Comparison of ENCODE assay signal across 28 cellular contexts in genomic region chr11:72940417-72940816, GRCh38.
"Had no signal": no experiment of that assay in that cellular context is flagged by ENCODE, and none has a peak within 500 bp of the region (broad histone marks: within the 10 kb centered on the region; RNA-seq: fewer than 3 reads in every experiment).

No MANE protein-coding gene starts in this region.

- H3K4me3 Mint-ChIP-seq: activated CD4-positive, alpha-beta memory T cell treated with anti-CD3 and anti-CD28 coated beads, Interleukin-2, amount 10 ng/mL, durations not matched to agents 7 days and 5 days; activated CD8-positive, alpha-beta memory T cell treated with anti-CD3 and anti-CD28 coated beads, Interleukin-2, amount 10 ng/mL, durations not matched to agents 7 days and 5 days; activated naive CD4-positive, alpha-beta T cell treated with anti-CD3 and anti-CD28 coated beads, Interleukin-2, amount 10 ng/mL, durations not matched to agents 7 days and 5 days; activated naive CD8-positive, alpha-beta T cell; activated naive CD8-positive, alpha-beta T cell treated with anti-CD3 and anti-CD28 coated beads, Interleukin-2, amount 50 U/mL, for 24 hours; brain; IgD-negative memory B cell; T-helper 1 cell treated with Interleukin-12 subunit alpha and Interleukin-12 subunit beta and Interleukin-4 antibody, amounts not matched to agents 30 μg/mL and 1 μg/mL, for 36 hours; T-helper 2 cell treated with Interferon-gamma antibody and Interleukin-4, amounts not matched to agents 5 μg/mL and 100 μg/mL, for 36 hours had no signal

- H3K4me1 ChIP-seq: SJCRH30 had no signal

- DNase-seq: activated CD4-positive, alpha-beta memory T cell treated with anti-CD3 and anti-CD28 coated beads, Interleukin-2, amount 10 ng/mL, durations not matched to agents 7 days and 5 days; activated CD4-positive, alpha-beta T cell treated with anti-CD3 and anti-CD28 coated beads for 48 hours; activated CD8-positive, alpha-beta memory T cell treated with anti-CD3 and anti-CD28 coated beads for 24 hours; activated CD8-positive, alpha-beta memory T cell treated with anti-CD3 and anti-CD28 coated beads, Interleukin-2, amount 10 ng/mL, durations not matched to agents 7 days and 5 days; activated CD8-positive, alpha-beta memory T cell treated with anti-CD3 and anti-CD28 coated beads, Interleukin-2, amount 50 U/mL, for 48 hours; activated effector memory CD4-positive, alpha-beta T cell treated with Interleukin-2 at 50 U/mL for 16 hours; activated naive CD4-positive, alpha-beta T cell treated with anti-CD3 and anti-CD28 coated beads, Interleukin-2, amount 10 ng/mL, durations not matched to agents 7 days and 5 days; activated naive CD8-positive, alpha-beta T cell treated with anti-CD3 and anti-CD28 coated beads, Interleukin-2, amount 50 U/mL, for 24 hours; activated T-cell treated with anti-CD3 and anti-CD28 coated beads, Interleukin-2, amount 50 U/mL, for 48 hours; anterior cingulate cortex; Karpas-422; KBM-7; NCI-H1048; NCI-H1105 treated with DMSO at 0.1 percent for 48 hours; NCI-H1436; NCI-H1694 treated with DMSO at 0.1 percent for 48 hours; NCI-H2029; NCI-H345; NCI-H524 treated with DMSO at 0.1 percent for 48 hours; SJCRH30 had no signal

- H3K27me3 ChIP-seq: SJCRH30 had no signal

- H3K27ac Mint-ChIP-seq: activated CD4-positive, alpha-beta memory T cell treated with anti-CD3 and anti-CD28 coated beads, Interleukin-2, amount 10 ng/mL, durations not matched to agents 7 days and 5 days; activated CD8-positive, alpha-beta memory T cell treated with anti-CD3 and anti-CD28 coated beads, Interleukin-2, amount 10 ng/mL, durations not matched to agents 7 days and 5 days; activated naive CD4-positive, alpha-beta T cell treated with anti-CD3 and anti-CD28 coated beads, Interleukin-2, amount 10 ng/mL, durations not matched to agents 7 days and 5 days; activated naive CD8-positive, alpha-beta T cell; activated naive CD8-positive, alpha-beta T cell treated with anti-CD3 and anti-CD28 coated beads, Interleukin-2, amount 50 U/mL, for 24 hours; T-helper 1 cell treated with Interleukin-12 subunit alpha and Interleukin-12 subunit beta and Interleukin-4 antibody, amounts not matched to agents 30 μg/mL and 1 μg/mL, for 36 hours; T-helper 2 cell treated with Interferon-gamma antibody and Interleukin-4, amounts not matched to agents 5 μg/mL and 100 μg/mL, for 36 hours had no signal

- H3K27ac ChIP-seq: SJCRH30, SK-N-MC had no signal

- H3K27me3 Mint-ChIP-seq: activated CD4-positive, alpha-beta memory T cell treated with anti-CD3 and anti-CD28 coated beads, Interleukin-2, amount 10 ng/mL, durations not matched to agents 7 days and 5 days; activated CD8-positive, alpha-beta memory T cell treated with anti-CD3 and anti-CD28 coated beads, Interleukin-2, amount 10 ng/mL, durations not matched to agents 7 days and 5 days; activated naive CD4-positive, alpha-beta T cell treated with anti-CD3 and anti-CD28 coated beads, Interleukin-2, amount 10 ng/mL, durations not matched to agents 7 days and 5 days; activated naive CD8-positive, alpha-beta T cell; activated naive CD8-positive, alpha-beta T cell treated with anti-CD3 and anti-CD28 coated beads, Interleukin-2, amount 50 U/mL, for 24 hours; brain; IgD-negative memory B cell had no signal

- ATAC-seq: activated CD4-positive, CD25-positive, alpha-beta regulatory T cell treated with anti-CD3 and anti-CD28 coated beads, Interleukin-2, amount 50 U/mL, for 24 hours; activated CD8-positive, alpha-beta memory T cell treated with anti-CD3 and anti-CD28 coated beads, Interleukin-2, amount 10 ng/mL, durations not matched to agents 7 days and 5 days; activated naive CD8-positive, alpha-beta T cell treated with anti-CD3 and anti-CD28 coated beads, Interleukin-2, amount 50 U/mL, for 24 hours; Panc1 had no signal

- H3K4me1 Mint-ChIP-seq: activated CD4-positive, alpha-beta memory T cell treated with anti-CD3 and anti-CD28 coated beads, Interleukin-2, amount 10 ng/mL, durations not matched to agents 7 days and 5 days; activated CD8-positive, alpha-beta memory T cell treated with anti-CD3 and anti-CD28 coated beads, Interleukin-2, amount 10 ng/mL, durations not matched to agents 7 days and 5 days; activated naive CD4-positive, alpha-beta T cell treated with anti-CD3 and anti-CD28 coated beads, Interleukin-2, amount 10 ng/mL, durations not matched to agents 7 days and 5 days; brain had no signal

- H3K9me3 ChIP-seq: SJCRH30 had no signal

- H3K36me3 ChIP-seq: SJCRH30 had no signal

- H3K9me3 Mint-ChIP-seq: activated CD4-positive, alpha-beta memory T cell treated with anti-CD3 and anti-CD28 coated beads, Interleukin-2, amount 10 ng/mL, durations not matched to agents 7 days and 5 days; activated naive CD4-positive, alpha-beta T cell treated with anti-CD3 and anti-CD28 coated beads, Interleukin-2, amount 10 ng/mL, durations not matched to agents 7 days and 5 days; activated naive CD8-positive, alpha-beta T cell treated with anti-CD3 and anti-CD28 coated beads, Interleukin-2, amount 50 U/mL, for 24 hours; IgD-negative memory B cell; T-helper 1 cell treated with Interleukin-12 subunit alpha and Interleukin-12 subunit beta and Interleukin-4 antibody, amounts not matched to agents 30 μg/mL and 1 μg/mL, for 36 hours; T-helper 2 cell treated with Interferon-gamma antibody and Interleukin-4, amounts not matched to agents 5 μg/mL and 100 μg/mL, for 36 hours had no signal

- H3K36me3 Mint-ChIP-seq: activated naive CD4-positive, alpha-beta T cell treated with anti-CD3 and anti-CD28 coated beads, Interleukin-2, amount 10 ng/mL, durations not matched to agents 7 days and 5 days had no signal

- H3K4me3 ChIP-seq: SJCRH30, SK-N-MC had no signal
